Comparison of ENCODE assay signal across 10 cellular contexts in genomic region chr3:51684971-51685751, GRCh38. TPM values are rescaled to one million over a fixed set of nuclear protein-coding genes. Genes with fewer than 3 reads are reported as not detected.
DNase-seq lines count a peak whose midpoint lies in the region; ATAC-seq and TF ChIP-seq lines count a peak whose summit lies in the region.
"Had no signal": no experiment of that assay in that cellular context is flagged by ENCODE, and none has a peak within 500 bp of the region (broad histone marks: within the 10 kb centered on the region; RNA-seq: fewer than 3 reads in every experiment).

No MANE protein-coding gene starts in this region.

- no peak for ATAC-seq in DND-41 (ENCODE audit: insufficient read depth, low read depth)
- no peak for ATAC-seq in T-helper 17 cell
- ATAC-seq in GM18517 (IDR thresholded peaks at IDR 0.05; ENCODE audit: unreplicated experiment), result no peak
- ATAC-seq: left colon had no signal

- no peak overlapping the region for H2AFZ ChIP-seq in DND-41 (ENCODE audit: low read depth, low read length)

- H3K27me3 Mint-ChIP-seq in T-helper 17 cell, result no peaks in the 10 kb centered on the region

- H3K4me3 ChIP-seq in DND-41 (ENCODE audit: low read depth in 1 of 2, low read length in 2 of 2) (no peak overlapping the region), dorsolateral prefrontal cortex (no peak overlapping the region), prostate gland (no peak overlapping the region)

- H3K27ac ChIP-seq in DND-41 (ENCODE audit: low read length) (peak overlapping the region; percentile 57; the same call in 1 of the 2 replicates), dorsolateral prefrontal cortex (peak overlapping the region in 51 of 59 donors; percentile 7 to 89 (median 78)), prostate gland (peak overlapping the region; percentile 2 to 38)

- TF ChIP-seq CTCF in DND-41 (IDR thresholded peaks at IDR 0.05; ENCODE audit: borderline replicate concordance, extremely low read depth, low read length, poor library complexity, severe bottlenecking), result no peak
- TF ChIP-seq CTCF in dorsolateral prefrontal cortex (IDR thresholded peaks at IDR 0.05 in 54 of 56, conservative IDR thresholded peaks at IDR 0.05 in 2 of 56; ENCODE audit: low read depth in 1 of 56, partially characterized antibody in 56 of 56), result no peak
- TF ChIP-seq CTCF in prostate gland (IDR thresholded peaks at IDR 0.05), result peak in 1 of 4 experiments; percentile 17

- peaks cover 18% of the 10 kb centered on the region; the same call in 1 of the 2 replicates for H3K79me2 ChIP-seq in DND-41 (ENCODE audit: insufficient read depth, low read length)

- H3K9me3 ChIP-seq in DND-41 (ENCODE audit: insufficient read depth, low read length, severe bottlenecking), result no peaks in the 10 kb centered on the region
- H3K9me3 ChIP-seq in T-helper 17 cell (ENCODE audit: control insufficient read depth, low read length, poor library complexity, severe bottlenecking), result no peaks in the 10 kb centered on the region
- H3K9me3 ChIP-seq in prostate gland, result no peaks in the 10 kb centered on the region

- H3K36me3 Mint-ChIP-seq in T-helper 17 cell (ENCODE audit: low read depth), result peaks cover 16% of the 10 kb centered on the region

- intact Hi-C loops in dorsolateral prefrontal cortex (cut with DNase I) (loop anchor here in 1 of 2 donors (5.0 kb wide), 1 partner anchor 293 kb away; the partner anchor contains the start of gene RBM15B), prostate gland (cut with DNase I) (no loop called here)

- H3K36me3 ChIP-seq in DND-41 (ENCODE audit: insufficient read depth, low read length), result peaks cover 92% of the 10 kb centered on the region
- H3K36me3 ChIP-seq in prostate gland, result peaks cover 0 to 6% of the 10 kb centered on the region in 2 donors

- DNase-seq in DND-41, result no peak
- no peak for DNase-seq in T-helper 17 cell
- DNase-seq in dorsolateral prefrontal cortex, result no peak
- peak; percentile 19 for DNase-seq in prostate gland (ENCODE audit: low spot score)
- DNase-seq in NCI-H774 (lab: John Stamatoyannopoulos, UW), result no peak
- DNase-seq in retina, result no peak
- DNase-seq in stimulated activated naive CD4-positive, alpha-beta T cell (lab: John Stamatoyannopoulos, UW), result no peak
- DNase-seq: left colon, NCI-H526 had no signal

- no peak for TF ChIP-seq POLR2A in prostate gland (IDR thresholded peaks at IDR 0.05)

- H3K27me3 ChIP-seq in DND-41 (ENCODE audit: insufficient read depth, low read length, poor library complexity) (no peaks in the 10 kb centered on the region), dorsolateral prefrontal cortex (no peaks in the 10 kb centered on the region), prostate gland (replicated peaks; ENCODE audit: insufficient read depth) (no peaks in the 10 kb centered on the region)

- H3K9ac ChIP-seq in DND-41 (ENCODE audit: low read depth, low read length), result no peak overlapping the region

- H3K27ac Mint-ChIP-seq in T-helper 17 cell, result peak overlapping the region; percentile 99

- H3K4me1 ChIP-seq in DND-41 (ENCODE audit: insufficient read depth, low read length), result peaks cover 38% of the 10 kb centered on the region
- peaks cover 5% of the 10 kb centered on the region for H3K4me1 ChIP-seq in prostate gland (replicated peaks)

- WGBS in prostate gland, result 44% methylated on average over 7 of the region's 7 CpGs

- H3K4me1 Mint-ChIP-seq in T-helper 17 cell, result peaks cover 78% of the 10 kb centered on the region

- H3K4me2 ChIP-seq in DND-41 (ENCODE audit: insufficient read depth, low read length), result no peak overlapping the region

- H3K4me3 Mint-ChIP-seq in T-helper 17 cell, result peak overlapping the region; percentile 92

- H4K20me1 ChIP-seq in DND-41 (ENCODE audit: insufficient read depth, low read length), result peaks cover 70% of the 10 kb centered on the region

RNA-seq across cellular contexts. Expression of gene TEX264, which starts 14.1 kb away (rescaled TPM):
- total RNA-seq in T-helper 17 cell (10 to 100 TPM; 35.5 to 36.5 TPM), dorsolateral prefrontal cortex (10 to 100 TPM; 26.0 to 48.6 (median 36.4) TPM), prostate gland (100 to 1,000 TPM; 157 to 214 TPM)

RNA-seq across cellular contexts. Expression of gene GRM2, which starts 21.7 kb away (rescaled TPM):
- total RNA-seq in T-helper 17 cell, result 1 to 10 TPM; 2.2 to 2.9 TPM
- 10 to 100 TPM in 119 of 120 experiments, 1 to 10 TPM in 1; 8.1 to 42.6 (median 23.1) TPM for total RNA-seq in dorsolateral prefrontal cortex
- 1 to 10 TPM in 1 of 2 donors, under 1 TPM in 1; 0.32 to 5.5 TPM for total RNA-seq in prostate gland
- total RNA-seq: left colon had no signal

Comparison
In these comparisons a context has a peak if more than half of its experiments do, and no peak if none do; other contexts are left out.
1. H3K27ac ChIP-seq: peak in every context shown above with its lines; median percentile 78 in dorsolateral prefrontal cortex; 57 in DND-41; 20 in prostate gland.